1 cellular context compared by ENCODE assay signal in genomic region chr2:47070920-47071824, GRCh38.
TF ChIP-seq lines count a peak whose summit lies in the region.

No MANE protein-coding gene starts in this region.

TF ChIP-seq in GM12878, 131 proteins besides CTCF, POLR2A, EP300 and RAD21 (continued from another document):
- TF ChIP-seq MLLT1 (IDR thresholded peaks at IDR 0.05) (peak; percentile 63; the same call in 1 of the 2 replicates), HDGF (IDR thresholded peaks at IDR 0.05) (no peak), TCF7 (IDR thresholded peaks at IDR 0.05; ENCODE audit: borderline replicate concordance) (no peak; the same call in 1 of the 2 replicates)
